In genomic region chr6:56914791-56915658, GRCh38 we compare ENCODE assay signal across 1 cellular context.
TF ChIP-seq lines count a peak whose summit lies in the region.

No MANE protein-coding gene starts in this region.

TF ChIP-seq in GM23338, 12 proteins besides CTCF, POLR2A, EP300 and RAD21 (continued from another document):
- TF ChIP-seq ZNF462 (CRISPR knock-in tag; IDR thresholded peaks at IDR 0.05) (no peak), NANOG (IDR thresholded peaks at IDR 0.05; ENCODE audit: borderline replicate concordance) (no peak), ETS1 (IDR thresholded peaks at IDR 0.05) (no peak), EZH2phosphoT487 (IDR thresholded peaks at IDR 0.05; ENCODE audit: unreplicated experiment) (no peak), POLR2AphosphoS5 (IDR thresholded peaks at IDR 0.05; ENCODE audit: low read depth) (no peak), ZNF331 (CRISPR knock-in tag; IDR thresholded peaks at IDR 0.05; ENCODE audit: low read depth) (no peak), ZNF114 (CRISPR knock-in tag; IDR thresholded peaks at IDR 0.05) (no peak), REST (IDR thresholded peaks at IDR 0.05; ENCODE audit: unreplicated experiment) (no peak)
TF ChIP-seq in GM23338: peak in this region for 0.
